In genomic region chr2:62196278-62196901, GRCh38 we compare ENCODE assay signal across 1 cellular context.
A peak's percentile ranks its signal among the peaks of the same experiment; 100 is the strongest.
TF ChIP-seq lines count a peak whose summit lies in the region.

No MANE protein-coding gene starts in this region.

TF ChIP-seq in WTC11, 78 proteins besides CTCF, POLR2A, EP300 and RAD21 (continued from another document):
- TF ChIP-seq, protein P1, sequence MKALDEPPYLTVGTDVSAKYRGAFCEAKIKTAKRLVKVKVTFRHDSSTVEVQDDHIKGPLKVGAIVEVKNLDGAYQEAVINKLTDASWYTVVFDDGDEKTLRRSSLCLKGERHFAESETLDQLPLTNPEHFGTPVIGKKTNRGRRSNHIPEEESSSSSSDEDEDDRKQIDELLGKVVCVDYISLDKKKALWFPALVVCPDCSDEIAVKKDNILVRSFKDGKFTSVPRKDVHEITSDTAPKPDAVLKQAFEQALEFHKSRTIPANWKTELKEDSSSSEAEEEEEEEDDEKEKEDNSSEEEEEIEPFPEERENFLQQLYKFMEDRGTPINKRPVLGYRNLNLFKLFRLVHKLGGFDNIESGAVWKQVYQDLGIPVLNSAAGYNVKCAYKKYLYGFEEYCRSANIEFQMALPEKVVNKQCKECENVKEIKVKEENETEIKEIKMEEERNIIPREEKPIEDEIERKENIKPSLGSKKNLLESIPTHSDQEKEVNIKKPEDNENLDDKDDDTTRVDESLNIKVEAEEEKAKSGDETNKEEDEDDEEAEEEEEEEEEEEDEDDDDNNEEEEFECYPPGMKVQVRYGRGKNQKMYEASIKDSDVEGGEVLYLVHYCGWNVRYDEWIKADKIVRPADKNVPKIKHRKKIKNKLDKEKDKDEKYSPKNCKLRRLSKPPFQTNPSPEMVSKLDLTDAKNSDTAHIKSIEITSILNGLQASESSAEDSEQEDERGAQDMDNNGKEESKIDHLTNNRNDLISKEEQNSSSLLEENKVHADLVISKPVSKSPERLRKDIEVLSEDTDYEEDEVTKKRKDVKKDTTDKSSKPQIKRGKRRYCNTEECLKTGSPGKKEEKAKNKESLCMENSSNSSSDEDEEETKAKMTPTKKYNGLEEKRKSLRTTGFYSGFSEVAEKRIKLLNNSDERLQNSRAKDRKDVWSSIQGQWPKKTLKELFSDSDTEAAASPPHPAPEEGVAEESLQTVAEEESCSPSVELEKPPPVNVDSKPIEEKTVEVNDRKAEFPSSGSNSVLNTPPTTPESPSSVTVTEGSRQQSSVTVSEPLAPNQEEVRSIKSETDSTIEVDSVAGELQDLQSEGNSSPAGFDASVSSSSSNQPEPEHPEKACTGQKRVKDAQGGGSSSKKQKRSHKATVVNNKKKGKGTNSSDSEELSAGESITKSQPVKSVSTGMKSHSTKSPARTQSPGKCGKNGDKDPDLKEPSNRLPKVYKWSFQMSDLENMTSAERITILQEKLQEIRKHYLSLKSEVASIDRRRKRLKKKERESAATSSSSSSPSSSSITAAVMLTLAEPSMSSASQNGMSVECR (CRISPR knock-in tag; IDR thresholded peaks at IDR 0.05; ENCODE audit: borderline replicate concordance) = no peak
- no peak for TF ChIP-seq MAX (CRISPR knock-in tag; IDR thresholded peaks at IDR 0.05)
- TF ChIP-seq JUN (CRISPR knock-in tag; IDR thresholded peaks at IDR 0.05) = 0 out of 2 replicates have a peak, but pooled peaks have one; percentile 5
- TF ChIP-seq, protein P2, sequence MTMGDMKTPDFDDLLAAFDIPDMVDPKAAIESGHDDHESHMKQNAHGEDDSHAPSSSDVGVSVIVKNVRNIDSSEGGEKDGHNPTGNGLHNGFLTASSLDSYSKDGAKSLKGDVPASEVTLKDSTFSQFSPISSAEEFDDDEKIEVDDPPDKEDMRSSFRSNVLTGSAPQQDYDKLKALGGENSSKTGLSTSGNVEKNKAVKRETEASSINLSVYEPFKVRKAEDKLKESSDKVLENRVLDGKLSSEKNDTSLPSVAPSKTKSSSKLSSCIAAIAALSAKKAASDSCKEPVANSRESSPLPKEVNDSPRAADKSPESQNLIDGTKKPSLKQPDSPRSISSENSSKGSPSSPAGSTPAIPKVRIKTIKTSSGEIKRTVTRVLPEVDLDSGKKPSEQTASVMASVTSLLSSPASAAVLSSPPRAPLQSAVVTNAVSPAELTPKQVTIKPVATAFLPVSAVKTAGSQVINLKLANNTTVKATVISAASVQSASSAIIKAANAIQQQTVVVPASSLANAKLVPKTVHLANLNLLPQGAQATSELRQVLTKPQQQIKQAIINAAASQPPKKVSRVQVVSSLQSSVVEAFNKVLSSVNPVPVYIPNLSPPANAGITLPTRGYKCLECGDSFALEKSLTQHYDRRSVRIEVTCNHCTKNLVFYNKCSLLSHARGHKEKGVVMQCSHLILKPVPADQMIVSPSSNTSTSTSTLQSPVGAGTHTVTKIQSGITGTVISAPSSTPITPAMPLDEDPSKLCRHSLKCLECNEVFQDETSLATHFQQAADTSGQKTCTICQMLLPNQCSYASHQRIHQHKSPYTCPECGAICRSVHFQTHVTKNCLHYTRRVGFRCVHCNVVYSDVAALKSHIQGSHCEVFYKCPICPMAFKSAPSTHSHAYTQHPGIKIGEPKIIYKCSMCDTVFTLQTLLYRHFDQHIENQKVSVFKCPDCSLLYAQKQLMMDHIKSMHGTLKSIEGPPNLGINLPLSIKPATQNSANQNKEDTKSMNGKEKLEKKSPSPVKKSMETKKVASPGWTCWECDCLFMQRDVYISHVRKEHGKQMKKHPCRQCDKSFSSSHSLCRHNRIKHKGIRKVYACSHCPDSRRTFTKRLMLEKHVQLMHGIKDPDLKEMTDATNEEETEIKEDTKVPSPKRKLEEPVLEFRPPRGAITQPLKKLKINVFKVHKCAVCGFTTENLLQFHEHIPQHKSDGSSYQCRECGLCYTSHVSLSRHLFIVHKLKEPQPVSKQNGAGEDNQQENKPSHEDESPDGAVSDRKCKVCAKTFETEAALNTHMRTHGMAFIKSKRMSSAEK (CRISPR knock-in tag; IDR thresholded peaks at IDR 0.05; ENCODE audit: borderline replicate concordance) = no peak
- TF ChIP-seq HMGXB4 (CRISPR knock-in tag; IDR thresholded peaks at IDR 0.05) = 0 out of 2 replicates have a peak, but pooled peaks have one; percentile 79
- TF ChIP-seq ERG (CRISPR knock-in tag; IDR thresholded peaks at IDR 0.05) = no peak
- peak; percentile 15; the same call in 1 of the 2 replicates for TF ChIP-seq SP1 (CRISPR knock-in tag; conservative IDR thresholded peaks at IDR 0.05)
- TF ChIP-seq, protein P3, sequence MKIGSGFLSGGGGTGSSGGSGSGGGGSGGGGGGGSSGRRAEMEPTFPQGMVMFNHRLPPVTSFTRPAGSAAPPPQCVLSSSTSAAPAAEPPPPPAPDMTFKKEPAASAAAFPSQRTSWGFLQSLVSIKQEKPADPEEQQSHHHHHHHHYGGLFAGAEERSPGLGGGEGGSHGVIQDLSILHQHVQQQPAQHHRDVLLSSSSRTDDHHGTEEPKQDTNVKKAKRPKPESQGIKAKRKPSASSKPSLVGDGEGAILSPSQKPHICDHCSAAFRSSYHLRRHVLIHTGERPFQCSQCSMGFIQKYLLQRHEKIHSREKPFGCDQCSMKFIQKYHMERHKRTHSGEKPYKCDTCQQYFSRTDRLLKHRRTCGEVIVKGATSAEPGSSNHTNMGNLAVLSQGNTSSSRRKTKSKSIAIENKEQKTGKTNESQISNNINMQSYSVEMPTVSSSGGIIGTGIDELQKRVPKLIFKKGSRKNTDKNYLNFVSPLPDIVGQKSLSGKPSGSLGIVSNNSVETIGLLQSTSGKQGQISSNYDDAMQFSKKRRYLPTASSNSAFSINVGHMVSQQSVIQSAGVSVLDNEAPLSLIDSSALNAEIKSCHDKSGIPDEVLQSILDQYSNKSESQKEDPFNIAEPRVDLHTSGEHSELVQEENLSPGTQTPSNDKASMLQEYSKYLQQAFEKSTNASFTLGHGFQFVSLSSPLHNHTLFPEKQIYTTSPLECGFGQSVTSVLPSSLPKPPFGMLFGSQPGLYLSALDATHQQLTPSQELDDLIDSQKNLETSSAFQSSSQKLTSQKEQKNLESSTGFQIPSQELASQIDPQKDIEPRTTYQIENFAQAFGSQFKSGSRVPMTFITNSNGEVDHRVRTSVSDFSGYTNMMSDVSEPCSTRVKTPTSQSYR (CRISPR knock-in tag; IDR thresholded peaks at IDR 0.05) = no peak
- no peak for TF ChIP-seq CREM (CRISPR knock-in tag; IDR thresholded peaks at IDR 0.05)
- TF ChIP-seq TEAD1 (CRISPR knock-in tag; IDR thresholded peaks at IDR 0.05) = no peak
- no peak for TF ChIP-seq GRHL2 (CRISPR knock-in tag; IDR thresholded peaks at IDR 0.05; ENCODE audit: insufficient replicate concordance, severe bottlenecking)
- TF ChIP-seq RORB (CRISPR knock-in tag; IDR thresholded peaks at IDR 0.05) = no peak
- TF ChIP-seq CREB1 (CRISPR knock-in tag; IDR thresholded peaks at IDR 0.05) = no peak
- TF ChIP-seq SMAD3 (CRISPR knock-in tag; IDR thresholded peaks at IDR 0.05; ENCODE audit: borderline replicate concordance) = no peak
- no peak for TF ChIP-seq NFATC4 (CRISPR knock-in tag; IDR thresholded peaks at IDR 0.05)
- TF ChIP-seq, protein P4, sequence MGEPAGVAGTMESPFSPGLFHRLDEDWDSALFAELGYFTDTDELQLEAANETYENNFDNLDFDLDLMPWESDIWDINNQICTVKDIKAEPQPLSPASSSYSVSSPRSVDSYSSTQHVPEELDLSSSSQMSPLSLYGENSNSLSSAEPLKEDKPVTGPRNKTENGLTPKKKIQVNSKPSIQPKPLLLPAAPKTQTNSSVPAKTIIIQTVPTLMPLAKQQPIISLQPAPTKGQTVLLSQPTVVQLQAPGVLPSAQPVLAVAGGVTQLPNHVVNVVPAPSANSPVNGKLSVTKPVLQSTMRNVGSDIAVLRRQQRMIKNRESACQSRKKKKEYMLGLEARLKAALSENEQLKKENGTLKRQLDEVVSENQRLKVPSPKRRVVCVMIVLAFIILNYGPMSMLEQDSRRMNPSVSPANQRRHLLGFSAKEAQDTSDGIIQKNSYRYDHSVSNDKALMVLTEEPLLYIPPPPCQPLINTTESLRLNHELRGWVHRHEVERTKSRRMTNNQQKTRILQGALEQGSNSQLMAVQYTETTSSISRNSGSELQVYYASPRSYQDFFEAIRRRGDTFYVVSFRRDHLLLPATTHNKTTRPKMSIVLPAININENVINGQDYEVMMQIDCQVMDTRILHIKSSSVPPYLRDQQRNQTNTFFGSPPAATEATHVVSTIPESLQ (CRISPR knock-in tag; IDR thresholded peaks at IDR 0.05) = no peak
- TF ChIP-seq, protein P5, sequence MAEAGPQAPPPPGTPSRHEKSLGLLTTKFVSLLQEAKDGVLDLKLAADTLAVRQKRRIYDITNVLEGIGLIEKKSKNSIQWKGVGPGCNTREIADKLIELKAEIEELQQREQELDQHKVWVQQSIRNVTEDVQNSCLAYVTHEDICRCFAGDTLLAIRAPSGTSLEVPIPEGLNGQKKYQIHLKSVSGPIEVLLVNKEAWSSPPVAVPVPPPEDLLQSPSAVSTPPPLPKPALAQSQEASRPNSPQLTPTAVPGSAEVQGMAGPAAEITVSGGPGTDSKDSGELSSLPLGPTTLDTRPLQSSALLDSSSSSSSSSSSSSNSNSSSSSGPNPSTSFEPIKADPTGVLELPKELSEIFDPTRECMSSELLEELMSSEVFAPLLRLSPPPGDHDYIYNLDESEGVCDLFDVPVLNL (CRISPR knock-in tag; IDR thresholded peaks at IDR 0.05; ENCODE audit: borderline replicate concordance, low read depth) = no peak; the same call in 1 of the 2 replicates
- TF ChIP-seq STAT6 (CRISPR knock-in tag; conservative IDR thresholded peaks at IDR 0.05; ENCODE audit: low read depth) = no peak
- 0 out of 2 replicates have a peak, but pooled peaks have one; percentile 44 for TF ChIP-seq ZNF416 (CRISPR knock-in tag; IDR thresholded peaks at IDR 0.05)
- no peak for TF ChIP-seq ZSCAN18 (CRISPR knock-in tag; IDR thresholded peaks at IDR 0.05)
- TF ChIP-seq, protein P6, sequence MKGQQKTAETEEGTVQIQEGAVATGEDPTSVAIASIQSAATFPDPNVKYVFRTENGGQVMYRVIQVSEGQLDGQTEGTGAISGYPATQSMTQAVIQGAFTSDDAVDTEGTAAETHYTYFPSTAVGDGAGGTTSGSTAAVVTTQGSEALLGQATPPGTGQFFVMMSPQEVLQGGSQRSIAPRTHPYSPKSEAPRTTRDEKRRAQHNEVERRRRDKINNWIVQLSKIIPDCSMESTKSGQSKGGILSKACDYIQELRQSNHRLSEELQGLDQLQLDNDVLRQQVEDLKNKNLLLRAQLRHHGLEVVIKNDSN (CRISPR knock-in tag; IDR thresholded peaks at IDR 0.05) = no peak
- no peak for TF ChIP-seq ATF1 (CRISPR knock-in tag; IDR thresholded peaks at IDR 0.05)
- TF ChIP-seq, protein P7, sequence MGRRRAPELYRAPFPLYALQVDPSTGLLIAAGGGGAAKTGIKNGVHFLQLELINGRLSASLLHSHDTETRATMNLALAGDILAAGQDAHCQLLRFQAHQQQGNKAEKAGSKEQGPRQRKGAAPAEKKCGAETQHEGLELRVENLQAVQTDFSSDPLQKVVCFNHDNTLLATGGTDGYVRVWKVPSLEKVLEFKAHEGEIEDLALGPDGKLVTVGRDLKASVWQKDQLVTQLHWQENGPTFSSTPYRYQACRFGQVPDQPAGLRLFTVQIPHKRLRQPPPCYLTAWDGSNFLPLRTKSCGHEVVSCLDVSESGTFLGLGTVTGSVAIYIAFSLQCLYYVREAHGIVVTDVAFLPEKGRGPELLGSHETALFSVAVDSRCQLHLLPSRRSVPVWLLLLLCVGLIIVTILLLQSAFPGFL (CRISPR knock-in tag; IDR thresholded peaks at IDR 0.05; ENCODE audit: borderline replicate concordance) = peak; percentile 43; the same call in 1 of the 2 replicates
